Comparison of ENCODE assay signal across 11 cellular contexts in the genomic region with DNA sequence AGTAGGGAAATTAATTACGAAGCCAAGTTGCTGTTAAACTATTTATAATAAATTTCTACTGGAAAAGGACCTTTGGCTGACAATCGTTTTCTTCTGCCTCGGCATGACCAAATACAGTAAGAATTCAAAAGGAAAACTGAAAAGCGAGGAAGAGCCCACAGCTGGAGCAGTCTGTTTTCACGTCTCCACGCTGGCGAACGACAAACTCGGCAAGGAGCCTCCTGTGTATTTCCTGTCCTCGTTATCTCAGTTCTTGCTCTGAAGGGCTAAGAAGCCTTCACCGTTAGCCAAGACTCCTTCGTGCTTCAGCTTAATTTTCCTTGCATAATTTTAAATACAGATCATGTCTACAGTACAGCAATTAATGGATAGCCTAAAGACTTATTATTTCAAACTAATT.
DNase-seq lines count a peak whose midpoint lies in the region; ATAC-seq and TF ChIP-seq lines count a peak whose summit lies in the region.
"Had no signal": no experiment of that assay in that cellular context is flagged by ENCODE, and none has a peak within 500 bp of the region (broad histone marks: within the 10 kb centered on the region; RNA-seq: fewer than 3 reads in every experiment).

No MANE protein-coding gene starts in this region.

- intact Hi-C loops in Right ventricle myocardium inferior (cut with DNase I) = loop anchor here (2.0 to 10.0 kb wide), 6 partner anchors 46 to 504 kb away; partner anchors contain the start of gene PLCB4
- intact Hi-C loops in cardiac septum (cut with DNase I) = loop anchor here (5.0 kb wide), 4 partner anchors 57 to 503 kb away; partner anchors contain the start of gene PLCB4

- no peaks in the 10 kb centered on the region for H3K27me3 ChIP-seq in muscle layer of duodenum (ENCODE audit: low read depth, low read length)

- H3K36me3 ChIP-seq in muscle layer of duodenum (ENCODE audit: control insufficient read depth in 1 of 2, insufficient read depth in 2 of 2, low read length in 2 of 2) = no peaks in the 10 kb centered on the region

- no peak for TF ChIP-seq CTCF in fibroblast of pulmonary artery (IDR thresholded peaks at IDR 0.05; ENCODE audit: low read length, missing control alignments)

- peaks cover 0 to 27% of the 10 kb centered on the region in 2 donors for H3K4me1 ChIP-seq in muscle layer of duodenum (ENCODE audit: control insufficient read depth in 1 of 2, insufficient read depth in 2 of 2, low read length in 2 of 2)

- TF ChIP-seq POLR2A in erythroblast (IDR thresholded peaks at IDR 0.05; ENCODE audit: low read length) = no peak

- ATAC-seq in Right ventricle myocardium inferior = peak; percentile 90
- ATAC-seq in HG03196 (IDR thresholded peaks at IDR 0.05; ENCODE audit: unreplicated experiment) = no peak
- ATAC-seq: activated T-cell treated with anti-CD3 and anti-CD28 coated beads, Interleukin-2, amount 50 U/mL, for 4 hours had no signal

- DNase-seq in Right ventricle myocardium inferior (ENCODE audit: missing footprints) (peak; percentile 70), cardiac septum (ENCODE audit: low spot score) (no peak), fibroblast of pulmonary artery (ENCODE audit: low read depth) (peak; percentile 77), NCI-H345 (lab: John Stamatoyannopoulos, UW) (no peak), erythroblast (lab: John Stamatoyannopoulos, UW) (no peak), NCI-H2107 treated with DMSO at 0.1 percent for 48 hours (lab: John Stamatoyannopoulos, UW; ENCODE audit: unreplicated experiment) (no peak)
- DNase-seq: activated T-cell treated with anti-CD3 and anti-CD28 coated beads, Interleukin-2, amount 50 U/mL, for 4 hours; SK-N-SH had no signal

- no peaks in the 10 kb centered on the region for H3K9me3 ChIP-seq in muscle layer of duodenum (ENCODE audit: control insufficient read depth in 1 of 2, low read length in 2 of 2)
- H3K9me3 ChIP-seq: SK-N-SH had no signal

- peak overlapping the region; percentile 25 for H3K27ac ChIP-seq in muscle layer of duodenum (ENCODE audit: low read length)
- H3K27ac ChIP-seq: epithelial cell of prostate had no signal

- H3K4me3 ChIP-seq in fibroblast of pulmonary artery (replicated peaks; ENCODE audit: low read depth, low read length) = peak overlapping the region; percentile 22
- H3K4me3 ChIP-seq in muscle layer of duodenum (ENCODE audit: low read depth in 1 of 2, low read length in 2 of 2) = peak overlapping the region in 1 of 2 donors; percentile 35

Comparison
In these comparisons a context has a peak if more than half of its experiments do, and no peak if none do; other contexts are left out.
1. DNase-seq: peak in Right ventricle myocardium inferior (single experiment) and fibroblast of pulmonary artery (single experiment); none in cardiac septum (single experiment), NCI-H345 (single experiment), erythroblast (0 of 2) and NCI-H2107 treated with DMSO at 0.1 percent for 48 hours (single experiment).